In the genomic region with DNA sequence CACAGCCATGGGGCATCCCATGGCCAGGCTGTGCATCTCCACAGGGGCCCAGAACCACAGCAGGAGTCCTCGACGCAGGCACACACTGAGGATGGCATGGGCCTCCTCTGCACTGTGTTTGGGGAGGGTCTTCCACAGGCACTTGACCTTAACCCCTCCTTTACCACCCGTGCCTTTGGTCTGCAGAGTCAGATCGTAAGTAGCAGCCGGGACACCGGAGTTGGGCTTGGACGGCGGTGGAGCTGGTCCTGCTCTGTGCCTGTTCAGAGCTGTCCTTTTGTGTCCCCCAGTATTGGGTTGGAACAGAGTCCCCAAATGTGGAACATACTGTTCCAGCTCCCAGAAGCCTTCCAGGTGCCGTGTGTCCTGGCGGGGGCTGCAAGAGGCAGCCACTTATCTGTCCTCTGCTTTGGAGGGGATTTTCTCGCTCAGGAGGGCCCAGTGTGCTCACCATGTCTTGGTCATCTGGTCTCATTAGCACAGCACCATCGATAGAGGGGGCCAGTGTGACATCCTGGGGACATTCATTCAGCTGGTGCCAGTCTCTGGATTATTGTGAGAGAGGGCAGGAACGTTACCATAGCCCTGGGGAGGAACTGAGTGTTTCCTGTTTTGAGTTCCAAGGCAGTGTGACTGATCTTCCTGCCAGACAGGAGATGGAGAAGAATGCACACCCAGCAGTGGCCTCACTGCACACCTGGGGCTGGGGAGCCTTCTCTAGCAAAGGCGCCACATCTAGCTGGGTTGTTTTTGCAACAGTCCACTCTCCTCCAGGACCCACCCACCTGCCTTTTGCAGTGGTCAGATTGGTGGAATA, we compare ENCODE assay signal across 8 cellular contexts.
DNase-seq lines count a peak whose midpoint lies in the region; FAIRE-seq and TF ChIP-seq lines count a peak whose summit lies in the region.

No MANE protein-coding gene starts in this region.

- CTCF ChIA-PET in RWPE1 (lab: Yijun Ruan, JAX): interaction anchor here (0.6 to 2.0 kb wide), 8 partner anchors 21 to 294 kb away, joined by 3 to 12 read pairs (median 4); no protein-coding TSS in a partner anchor

- TF ChIP-seq CTCF in RWPE1 (conservative IDR thresholded peaks at IDR 0.05; ENCODE audit: low read depth): peak; percentile 63

- H3K27ac ChIP-seq in RWPE1: peak overlapping the region; percentile 90

- FAIRE-seq in HTR-8/SVneo (lab: Jason Lieb, UNC): peak; percentile 91

- DNase-seq in NCI-H526 (lab: John Stamatoyannopoulos, UW) (peak; percentile 13 to 61), NCI-H526 treated with DMSO at 0.1 percent for 48 hours (lab: John Stamatoyannopoulos, UW) (no peak), HTR-8/SVneo (ENCODE audit: insufficient read length, low spot score) (peak; percentile 87), RWPE1 (ENCODE audit: low spot score) (no peak), astrocyte of the hippocampus (ENCODE audit: low read depth, low spot score) (peak; percentile 68), hippocampal formation (lab: John Stamatoyannopoulos, UW) (peak; percentile 73 to 79), iPS-NIHi11 (ENCODE audit: low spot score) (no peak)
- DNase-seq in stimulated activated CD4-positive, alpha-beta T cell treated with anti-CD3 and anti-CD28 coated beads, TNF-alpha, amount 100 ng/mL, for 24 hours (ENCODE audit: low read depth in 3 of 3): peak in 2 of 3 experiments; percentile 34 to 49

- POLR2A ChIA-PET in RWPE1 (lab: Yijun Ruan, JAX; ENCODE audit: low non-redundant PET): interaction anchor here (0.7 kb wide), 1 partner anchor 31 kb away, joined by 3 read pairs; no protein-coding TSS in a partner anchor

Comparison
In these comparisons a context has a peak if more than half of its experiments do, and no peak if none do; other contexts are left out.
1. DNase-seq: peak in NCI-H526 (2 of 2), HTR-8/SVneo (single experiment), astrocyte of the hippocampus (single experiment), hippocampal formation (2 of 2) and stimulated activated CD4-positive, alpha-beta T cell treated with anti-CD3 and anti-CD28 coated beads, TNF-alpha, amount 100 ng/mL, for 24 hours (2 of 3); none in NCI-H526 treated with DMSO at 0.1 percent for 48 hours (single experiment), RWPE1 (single experiment) and iPS-NIHi11 (single experiment).